ENCODE assay signal across 8 cellular contexts in the genomic region with DNA sequence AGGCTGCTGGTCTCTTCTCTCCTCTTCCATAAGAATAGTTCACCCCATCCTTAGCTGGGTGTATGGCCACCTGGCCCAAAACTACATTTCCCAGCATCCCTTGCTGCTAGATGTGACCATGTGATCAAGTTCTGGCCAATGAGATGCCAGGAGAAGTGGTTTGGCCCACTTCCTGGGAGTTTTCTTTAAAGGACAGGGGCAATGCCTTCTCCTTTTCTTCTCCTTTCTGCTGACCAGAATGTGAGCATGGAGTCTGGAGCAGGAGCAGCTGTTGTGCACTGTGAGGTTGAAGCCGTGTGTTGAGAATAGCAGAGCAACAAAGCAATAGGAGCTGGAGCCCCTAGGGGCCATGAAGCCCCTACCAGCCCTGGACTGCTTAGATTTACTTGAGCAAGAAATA. TPM values are rescaled to one million over a fixed set of nuclear protein-coding genes. Genes with fewer than 3 reads are reported as not detected.
A peak's percentile ranks its signal among the peaks of the same experiment; 100 is the strongest.
DNase-seq lines count a peak whose midpoint lies in the region; ATAC-seq and TF ChIP-seq lines count a peak whose summit lies in the region.

No MANE protein-coding gene starts in this region.

- CTCF ChIA-PET in naive thymus-derived CD4-positive, alpha-beta T cell (lab: Charles Lee) = interaction anchor here (0.8 kb wide), 1 partner anchor 446 kb away, joined by 3 read pairs; no protein-coding TSS in a partner anchor

- intact Hi-C loops in naive thymus-derived CD4-positive, alpha-beta T cell (cut with micrococcal nuclease) = loop anchor here in 1 of 2 donors (1.0 to 5.0 kb wide), 2 partner anchors 87 to 171 kb away; no protein-coding TSS in a partner anchor
- intact Hi-C loops in tibial artery (cut with DNase I; ENCODE audit: low total_unique reads) = no loop called here

- TF ChIP-seq POLR2A in erythroblast (IDR thresholded peaks at IDR 0.05; ENCODE audit: low read length) = no peak

- no peak overlapping the region for H3K4me2 ChIP-seq in GM23248 (ENCODE audit: unreplicated experiment)

- H3K4me1 Mint-ChIP-seq in naive thymus-derived CD4-positive, alpha-beta T cell = peaks cover 15 to 88% (median 53%) of the 10 kb centered on the region in 7 donors

- in situ Hi-C loops in GM23248 (cut with MboI) = no loop called here

- 100% methylated on average over 1 of the region's 1 CpG for WGBS in GM23248 (ENCODE audit: low coverage in 1 of 2, low lambda C conversion rate in 2 of 2, missing lambda C conversion rate in 2 of 2), 2 experiments

- no peaks in the 10 kb centered on the region for H3F3A ChIP-seq in GM23248 (ENCODE audit: insufficient read depth)

- TF ChIP-seq CTCF in tibial artery (IDR thresholded peaks at IDR 0.05) = no peak

- no peaks in the 10 kb centered on the region for H3K9me2 ChIP-seq in GM23248 (ENCODE audit: insufficient read depth)

- H3K9me3 ChIP-seq in GM23248 (ENCODE audit: low read depth) (no peaks in the 10 kb centered on the region), tibial artery (no peaks in the 10 kb centered on the region)
- no peaks in the 10 kb centered on the region for H3K9me3 ChIP-seq in naive thymus-derived CD4-positive, alpha-beta T cell (ENCODE audit: control insufficient read depth in 2 of 3, low read length in 3 of 3)

- ATAC-seq in naive thymus-derived CD4-positive, alpha-beta T cell = peak; percentile 88

- H3K27ac Mint-ChIP-seq in naive thymus-derived CD4-positive, alpha-beta T cell = peak overlapping the region; percentile 43 to 92 (median 76)

- peaks cover 0 to 33% (median 0%) of the 10 kb centered on the region in 5 donors for H3K36me3 Mint-ChIP-seq in naive thymus-derived CD4-positive, alpha-beta T cell

- H3K36me3 ChIP-seq in GM23248 (ENCODE audit: low read depth) = no peaks in the 10 kb centered on the region
- no peaks in the 10 kb centered on the region for H3K36me3 ChIP-seq in naive thymus-derived CD4-positive, alpha-beta T cell (ENCODE audit: control insufficient read depth in 2 of 3, insufficient read depth in 3 of 3, low read length in 3 of 3)
- H3K36me3 ChIP-seq in tibial artery = no peaks in the 10 kb centered on the region

- POLR2A ChIA-PET in naive thymus-derived CD4-positive, alpha-beta T cell (lab: Charles Lee) = interaction anchor here (0.7 to 1.0 kb wide), 3 partner anchors 37 to 444 kb away, joined by 3 read pairs; no protein-coding TSS in a partner anchor

- H3K4me1 ChIP-seq in GM23248 (ENCODE audit: insufficient read depth) (no peaks in the 10 kb centered on the region), tibial artery (peaks cover 0 to 4% (median 0%) of the 10 kb centered on the region in 4 donors)
- peaks cover 25 to 26% of the 10 kb centered on the region in 2 donors for H3K4me1 ChIP-seq in naive thymus-derived CD4-positive, alpha-beta T cell (ENCODE audit: control insufficient read depth in 2 of 2, insufficient read depth in 2 of 2, low read length in 2 of 2)

- H3K27ac ChIP-seq in GM23248 = no peak overlapping the region
- H3K27ac ChIP-seq in naive thymus-derived CD4-positive, alpha-beta T cell (ENCODE audit: low read depth, low read length) = peak overlapping the region; percentile 30
- no peak overlapping the region for H3K27ac ChIP-seq in tibial artery

- no peaks in the 10 kb centered on the region for H3K27me3 Mint-ChIP-seq in naive thymus-derived CD4-positive, alpha-beta T cell

- H3K9ac ChIP-seq in GM23248 = no peak overlapping the region

- no peak overlapping the region for H3K4me3 ChIP-seq in GM23248
- no peak overlapping the region for H3K4me3 ChIP-seq in naive thymus-derived CD4-positive, alpha-beta T cell (ENCODE audit: low read length)
- H3K4me3 ChIP-seq in tibial artery = no peak overlapping the region

- H3K79me2 ChIP-seq in GM23248 (ENCODE audit: insufficient read depth) = no peaks in the 10 kb centered on the region

- H3K9me3 Mint-ChIP-seq in naive thymus-derived CD4-positive, alpha-beta T cell = peaks cover 0 to 7% (median 0%) of the 10 kb centered on the region in 11 donors

- H4K20me1 ChIP-seq in GM23248 (ENCODE audit: insufficient read depth) = no peaks in the 10 kb centered on the region

- H3K27me3 ChIP-seq in GM23248 (replicated peaks; ENCODE audit: insufficient read depth) (no peaks in the 10 kb centered on the region), tibial artery (no peaks in the 10 kb centered on the region)
- no peaks in the 10 kb centered on the region for H3K27me3 ChIP-seq in naive thymus-derived CD4-positive, alpha-beta T cell (ENCODE audit: control insufficient read depth in 2 of 2, insufficient read depth in 2 of 2, low read length in 2 of 2)

- H2AFZ ChIP-seq in GM23248 = peak overlapping the region; percentile 76

- DNase-seq in COLO668 (lab: John Stamatoyannopoulos, UW; ENCODE audit: unreplicated experiment) (peak; percentile 32), GM23248 (peak; percentile 85), NCI-H774 (lab: John Stamatoyannopoulos, UW) (peak; percentile 46), erythroblast (lab: John Stamatoyannopoulos, UW) (peak; percentile 66 to 80), tibial artery (peak; percentile 77), NCI-H187 (lab: John Stamatoyannopoulos, UW) (no peak)
- peak; percentile 32 for DNase-seq in activated CD8-positive, alpha-beta memory T cell treated with anti-CD3 and anti-CD28 coated beads, Interleukin-2, amount 50 U/mL, for 24 hours (ENCODE audit: extremely low read depth)
- DNase-seq in naive thymus-derived CD4-positive, alpha-beta T cell = peak in 8 of 9 donors; percentile 51 to 69 (median 62)

- H3K4me3 Mint-ChIP-seq in naive thymus-derived CD4-positive, alpha-beta T cell = peak overlapping the region in 7 of 10 donors; percentile 4 to 65 (median 31)

RNA-seq across cellular contexts. Expression of a gene that starts 36.8 kb away (rescaled TPM):
- 0.32 TPM in 1 of 2 replicates, not detected in the other for total RNA-seq in GM23248 (2014; rRNA removed; shearing (Covaris generic))
- polyA plus RNA-seq in GM23248 (2016; fragmentation: Nextera tagmentation; extraction: Ambion mirVana) = 0.23 and 0.56 TPM in 2 replicates
- total RNA-seq in naive thymus-derived CD4-positive, alpha-beta T cell = not detected
- not detected for polyA plus RNA-seq in naive thymus-derived CD4-positive, alpha-beta T cell

RNA-seq across cellular contexts. Expression of a gene that starts 41.8 kb away (rescaled TPM):
- total RNA-seq in GM23248 (2014; rRNA removed; shearing (Covaris generic)) = 32.6 and 44.5 TPM in 2 replicates
- polyA plus RNA-seq in GM23248 (2016; fragmentation: Nextera tagmentation; extraction: Ambion mirVana) = 115 TPM in 2 replicates
- total RNA-seq in naive thymus-derived CD4-positive, alpha-beta T cell = 10 to 100 TPM; 31.0 to 50.1 (median 34.2) TPM
- polyA plus RNA-seq in naive thymus-derived CD4-positive, alpha-beta T cell = 10 to 100 TPM; 49.0 to 58.9 TPM

RNA-seq across cellular contexts. Expression of a gene that starts 57.8 kb away (rescaled TPM):
- total RNA-seq in GM23248 (2014; rRNA removed; shearing (Covaris generic)) = 22.9 and 24.9 TPM in 2 replicates
- 24.1 and 24.4 TPM in 2 replicates for polyA plus RNA-seq in GM23248 (2016; fragmentation: Nextera tagmentation; extraction: Ambion mirVana)
- total RNA-seq in naive thymus-derived CD4-positive, alpha-beta T cell = 10 to 100 TPM; 25.0 to 33.2 (median 28.1) TPM
- polyA plus RNA-seq in naive thymus-derived CD4-positive, alpha-beta T cell = 10 to 100 TPM; 18.5 to 40.9 TPM

Comparison
In these comparisons a context has a peak if more than half of its experiments do, and no peak if none do; other contexts are left out.
1. DNase-seq: peak in COLO668 (single experiment), GM23248 (single experiment), NCI-H774 (single experiment), activated CD8-positive, alpha-beta memory T cell treated with anti-CD3 and anti-CD28 coated beads, Interleukin-2, amount 50 U/mL, for 24 hours (single experiment), erythroblast (2 of 2), naive thymus-derived CD4-positive, alpha-beta T cell (8 of 9) and tibial artery (2 of 2); none in NCI-H187 (0 of 2).